In the genomic region with DNA sequence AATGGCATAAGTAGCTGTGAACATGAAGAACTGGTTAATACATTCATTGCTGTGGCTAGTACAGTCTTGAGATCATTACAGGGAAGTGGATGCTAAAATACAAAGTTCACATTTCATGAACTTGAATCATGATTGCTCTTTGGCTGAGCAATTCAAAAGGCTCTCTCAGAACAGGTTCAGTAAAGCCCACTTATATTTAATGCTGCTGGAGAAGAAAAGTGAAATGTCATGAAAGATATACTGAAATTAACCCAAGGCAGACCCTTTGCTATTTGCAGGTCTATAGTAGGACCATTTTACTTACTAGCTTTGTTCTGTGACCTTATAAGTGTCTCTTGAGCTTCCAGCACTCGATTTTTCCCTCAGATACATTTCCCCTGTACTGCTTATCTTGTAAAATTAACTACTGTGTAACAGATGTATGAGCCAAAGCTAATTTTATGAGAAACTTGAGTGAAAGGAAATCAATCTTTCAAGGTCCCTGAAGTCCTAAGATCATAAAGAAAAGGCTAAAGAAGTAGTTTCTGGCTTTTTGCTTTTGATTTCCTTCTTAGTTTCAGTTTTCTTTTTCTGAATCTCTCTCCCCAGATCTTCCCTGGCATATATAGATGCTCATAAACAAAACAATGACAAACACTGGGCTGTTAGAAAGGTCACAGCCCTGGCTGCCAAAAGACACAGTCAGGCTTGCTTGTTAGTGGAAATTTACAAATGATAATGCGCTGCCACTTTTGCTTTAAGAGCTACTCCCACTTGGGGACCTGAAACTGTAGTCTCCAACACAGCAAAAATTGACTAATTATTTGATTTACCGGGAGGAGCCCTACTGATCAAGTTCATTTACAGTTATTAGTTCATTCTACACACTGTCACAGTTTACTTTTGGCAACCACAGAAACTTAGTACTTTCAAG, we compare ENCODE assay signal across 7 cellular contexts.
DNase-seq lines count a peak whose midpoint lies in the region; ATAC-seq and TF ChIP-seq lines count a peak whose summit lies in the region.

No MANE protein-coding gene starts in this region.

- H3K27ac Mint-ChIP-seq in dendritic cell treated with granulocyte-macrophage colony-stimulating factor and Interleukin-4, amounts not matched to agents 40 ng/mL and 50 ng/mL, for 4 days, result peak overlapping the region; percentile 63
- peak overlapping the region; percentile 67 for H3K27ac Mint-ChIP-seq in type B pancreatic cell

- H3K36me3 ChIP-seq in HAP-1 (replicated peaks) (no peaks in the 10 kb centered on the region), PC-3 (ENCODE audit: low read depth, low read length) (peaks cover 3% of the 10 kb centered on the region; the same call in 1 of the 2 replicates), mesodermal cell (ENCODE audit: control insufficient read depth, insufficient read depth, low read length) (no peaks in the 10 kb centered on the region), BE2C (no peaks in the 10 kb centered on the region)

- in situ Hi-C loops in GM13976 (cut with MboI; ENCODE audit: low sequenced_read_pairs, unreplicated experiment), result no loop called here
- in situ Hi-C loops in HAP-1 (cut with MboI; ENCODE audit: low sequenced_read_pairs), result no loop called here

- BruUV-seq in PC-3 (replicated peaks; lab: Mats Ljungman, UMichigan), result TSS peak; percentile 98

- no peaks in the 10 kb centered on the region for H4K20me1 ChIP-seq in PC-3 (ENCODE audit: low read length)

- H3K27ac ChIP-seq in PC-3 (ENCODE audit: low read length), result peak overlapping the region; percentile 44
- H3K27ac ChIP-seq in mesodermal cell (ENCODE audit: low read depth, low read length, severe bottlenecking), result peak overlapping the region; percentile 33

- H3K9me3 Mint-ChIP-seq in dendritic cell treated with granulocyte-macrophage colony-stimulating factor and Interleukin-4, amounts not matched to agents 40 ng/mL and 50 ng/mL, for 4 days, result peaks cover 21% of the 10 kb centered on the region
- H3K9me3 Mint-ChIP-seq in type B pancreatic cell, result peaks cover 9% of the 10 kb centered on the region

- no peaks in the 10 kb centered on the region for H3K9me2 ChIP-seq in PC-3 (replicated peaks; ENCODE audit: low read length)

- peak; percentile 80 for ATAC-seq in PC-3

- no peaks in the 10 kb centered on the region for H3K27me3 Mint-ChIP-seq in dendritic cell treated with granulocyte-macrophage colony-stimulating factor and Interleukin-4, amounts not matched to agents 40 ng/mL and 50 ng/mL, for 4 days
- no peaks in the 10 kb centered on the region for H3K27me3 Mint-ChIP-seq in type B pancreatic cell

- POLR2A ChIA-PET in PC-3 (lab: Charles Lee; ENCODE audit: unreplicated experiment), result interaction anchor here (0.5 to 0.7 kb wide), 2 partner anchors 94 to 132 kb away, joined by 3 read pairs; no protein-coding TSS in a partner anchor

- no peaks in the 10 kb centered on the region for H3F3A ChIP-seq in PC-3 (ENCODE audit: low read length, unreplicated experiment)

- no peaks in the 10 kb centered on the region for H3K36me3 Mint-ChIP-seq in dendritic cell treated with granulocyte-macrophage colony-stimulating factor and Interleukin-4, amounts not matched to agents 40 ng/mL and 50 ng/mL, for 4 days (ENCODE audit: low read depth)
- no peaks in the 10 kb centered on the region for H3K36me3 Mint-ChIP-seq in type B pancreatic cell

- H3K4me3 Mint-ChIP-seq in dendritic cell treated with granulocyte-macrophage colony-stimulating factor and Interleukin-4, amounts not matched to agents 40 ng/mL and 50 ng/mL, for 4 days, result peak overlapping the region; percentile 51
- peak overlapping the region; percentile 18 for H3K4me3 Mint-ChIP-seq in type B pancreatic cell

- TF ChIP-seq CTCF in GM13976 (IDR thresholded peaks at IDR 0.05; ENCODE audit: borderline replicate concordance, control extremely low read depth, extremely low read depth, insufficient read depth, missing control alignments) (no peak), PC-3 (conservative IDR thresholded peaks at IDR 0.05; ENCODE audit: low read depth, low read length) (no peak), type B pancreatic cell (conservative IDR thresholded peaks at IDR 0.05) (peak; percentile 8), BE2C (IDR thresholded peaks at IDR 0.05; ENCODE audit: low read depth, low read length) (no peak)

- H3K4me1 ChIP-seq in HAP-1 (peaks cover 20% of the 10 kb centered on the region), PC-3 (ENCODE audit: insufficient read depth, low read length) (peaks cover 18% of the 10 kb centered on the region), mesodermal cell (ENCODE audit: control insufficient read depth, insufficient read depth, low read length, poor library complexity, severe bottlenecking) (peaks cover 5% of the 10 kb centered on the region), BE2C (no peaks in the 10 kb centered on the region)

- DNase-seq in GM13976 (ENCODE audit: low spot score) (peak; percentile 43), HAP-1 (ENCODE audit: low spot score in 2 of 2) (peak; percentile 61 to 76), PC-3 (peak; percentile 56), type B pancreatic cell (ENCODE audit: extremely low spot score, unreplicated experiment) (no peak), BE2C (no peak)

- H3K27me3 ChIP-seq in HAP-1 (ENCODE audit: low read depth), result no peaks in the 10 kb centered on the region
- no peaks in the 10 kb centered on the region for H3K27me3 ChIP-seq in PC-3 (ENCODE audit: low read length)
- no peaks in the 10 kb centered on the region for H3K27me3 ChIP-seq in BE2C

- H2AFZ ChIP-seq in PC-3 (ENCODE audit: low read length), result peak overlapping the region; percentile 49

- CTCF ChIA-PET in PC-3 (lab: Charles Lee), result interaction anchor here (0.5 to 0.6 kb wide), 2 partner anchors 13 to 184 kb away, joined by 3 to 15 read pairs; no protein-coding TSS in a partner anchor

- WGBS in mesodermal cell (ENCODE audit: insufficient coverage in 2 of 2), 2 experiments, result 33 to 57% methylated on average over 1 of the region's 3 CpGs

- 0 out of 2 replicates have a peak overlapping the region, but pooled peaks have one; percentile 3 for H3K9ac ChIP-seq in PC-3 (ENCODE audit: low read length)

- intact Hi-C loops in PC-3 (cut with micrococcal nuclease), result loop anchor here (10.0 kb wide), 1 partner anchor 94 kb away; no protein-coding TSS in a partner anchor
- intact Hi-C loops in dendritic cell treated with granulocyte-macrophage colony-stimulating factor and Interleukin-4, amounts not matched to agents 40 ng/mL and 50 ng/mL, for 4 days (cut with micrococcal nuclease), result no loop called here

- peak overlapping the region; percentile 72 for H3K4me2 ChIP-seq in PC-3 (ENCODE audit: low read length)

- H3K4me3 ChIP-seq in HAP-1 (peak overlapping the region; percentile 1), PC-3 (ENCODE audit: low read length) (peak overlapping the region; percentile 34), mesodermal cell (ENCODE audit: extremely low read depth, insufficient read depth, low read length, poor library complexity, severe bottlenecking) (no peak overlapping the region), BE2C (ENCODE audit: low read depth, low read length) (no peak overlapping the region)

- H3K79me2 ChIP-seq in PC-3 (ENCODE audit: low read length), result no peaks in the 10 kb centered on the region

- H3K9me3 ChIP-seq in HAP-1, result peaks cover 3% of the 10 kb centered on the region
- peaks cover 18% of the 10 kb centered on the region for H3K9me3 ChIP-seq in PC-3 (ENCODE audit: low read length)
- peaks cover 16% of the 10 kb centered on the region for H3K9me3 ChIP-seq in mesodermal cell (ENCODE audit: control insufficient read depth, low read length)
- H3K9me3 ChIP-seq in BE2C, result no peaks in the 10 kb centered on the region

- peaks cover 7% of the 10 kb centered on the region for H3K4me1 Mint-ChIP-seq in dendritic cell treated with granulocyte-macrophage colony-stimulating factor and Interleukin-4, amounts not matched to agents 40 ng/mL and 50 ng/mL, for 4 days (ENCODE audit: low read depth)
- peaks cover 18% of the 10 kb centered on the region for H3K4me1 Mint-ChIP-seq in type B pancreatic cell (ENCODE audit: unreplicated experiment)

Comparison
In these comparisons a context has a peak if more than half of its experiments do, and no peak if none do; other contexts are left out.
1. DNase-seq: peak in GM13976 (single experiment), HAP-1 (2 of 2) and PC-3 (single experiment); none in type B pancreatic cell (single experiment) and BE2C (single experiment).
2. H3K4me3 ChIP-seq: peak in HAP-1 (single experiment) and PC-3 (single experiment); none in mesodermal cell (single experiment) and BE2C (single experiment).